ENCODE assay signal across 9 cellular contexts in genomic region chr19:46515879-46516350, GRCh38. TPM values are rescaled to one million over a fixed set of nuclear protein-coding genes. Genes with fewer than 3 reads are reported as not detected.
DNase-seq lines count a peak whose midpoint lies in the region; ATAC-seq and TF ChIP-seq lines count a peak whose summit lies in the region.
"Had no signal": no experiment of that assay in that cellular context is flagged by ENCODE, and none has a peak within 500 bp of the region (broad histone marks: within the 10 kb centered on the region; RNA-seq: fewer than 3 reads in every experiment).

No MANE protein-coding gene starts in this region.

- H3K27ac ChIP-seq in SK-N-SH (ENCODE audit: low read depth in 2 of 2, low read length in 1 of 2) (no peak overlapping the region), dorsolateral prefrontal cortex (no peak overlapping the region)
- H3K27ac ChIP-seq in naive thymus-derived CD4-positive, alpha-beta T cell (ENCODE audit: low read depth, low read length) = no peak overlapping the region
- H3K27ac ChIP-seq: neutrophil had no signal

- no peak overlapping the region for H2AFZ ChIP-seq in SK-N-SH (ENCODE audit: low read depth)

- no peaks in the 10 kb centered on the region for H3K9me2 ChIP-seq in SK-N-SH

- no peaks in the 10 kb centered on the region for H3K36me3 Mint-ChIP-seq in naive thymus-derived CD4-positive, alpha-beta T cell

- intact Hi-C loops in dorsolateral prefrontal cortex (cut with DNase I) = loop anchor here in 1 of 2 donors (10.0 kb wide), 1 partner anchor 441 kb away; no protein-coding TSS in a partner anchor
- intact Hi-C loops in naive thymus-derived CD4-positive, alpha-beta T cell (cut with micrococcal nuclease) = loop anchor here (1.0 kb wide), 4 partner anchors 13 to 146 kb away; no protein-coding TSS in a partner anchor
- intact Hi-C loops in sciatic nerve (cut with DNase I) = loop anchor here (5.0 kb wide), 1 partner anchor 1506 kb away; no protein-coding TSS in a partner anchor

- H3K9me3 Mint-ChIP-seq in naive thymus-derived CD4-positive, alpha-beta T cell = peaks cover 0 to 4% (median 0%) of the 10 kb centered on the region in 11 donors

- H3K4me3 ChIP-seq in SK-N-SH (ENCODE audit: low read depth in 2 of 2, low read length in 1 of 2) = no peak overlapping the region
- no peak overlapping the region for H3K4me3 ChIP-seq in dorsolateral prefrontal cortex
- H3K4me3 ChIP-seq in naive thymus-derived CD4-positive, alpha-beta T cell (ENCODE audit: low read length) = no peak overlapping the region

- POLR2A ChIA-PET in SK-N-SH (lab: Yijun Ruan, JAX) = no interaction called here
- POLR2A ChIA-PET in naive thymus-derived CD4-positive, alpha-beta T cell (lab: Charles Lee) = interaction anchor here (0.5 to 1.7 kb wide), 10 partner anchors 9 to 332 kb away, joined by 3 to 5 read pairs (median 3); no protein-coding TSS in a partner anchor

- CTCF ChIA-PET in SK-N-SH (lab: Yijun Ruan, JAX) = interaction anchor here (0.7 to 9.7 kb wide), 35 partner anchors 8 to 235 kb away, joined by 3 to 134 read pairs (median 5); partner anchors contain the start of gene PNMA8B
- CTCF ChIA-PET in naive thymus-derived CD4-positive, alpha-beta T cell (lab: Charles Lee) = interaction anchor here (0.7 to 16.0 kb wide), 14 partner anchors 9 to 1071 kb away, joined by 3 to 241 read pairs (median 3); partner anchors contain the start of gene DACT3

- H3K4me3 Mint-ChIP-seq in naive thymus-derived CD4-positive, alpha-beta T cell = peak overlapping the region in 4 of 10 donors; percentile 6 to 38 (median 32)

- H3K27ac Mint-ChIP-seq in naive thymus-derived CD4-positive, alpha-beta T cell = peak overlapping the region in 6 of 9 donors; percentile 43 to 98 (median 80)

- ATAC-seq in naive thymus-derived CD4-positive, alpha-beta T cell = peak; percentile 73
- ATAC-seq in sciatic nerve (no peak), HG03045 (IDR thresholded peaks at IDR 0.05; ENCODE audit: unreplicated experiment) (no peak)

- TF ChIP-seq CTCF in SK-N-SH (IDR thresholded peaks at IDR 0.05) (peak; percentile 80), dorsolateral prefrontal cortex (IDR thresholded peaks at IDR 0.05 in 54 of 56, conservative IDR thresholded peaks at IDR 0.05 in 2 of 56; ENCODE audit: low read depth in 1 of 56, partially characterized antibody in 56 of 56) (peak; percentile 36 to 82 (median 68))

- H3K27me3 Mint-ChIP-seq in naive thymus-derived CD4-positive, alpha-beta T cell = peaks cover 0 to 24% (median 9%) of the 10 kb centered on the region in 5 donors

- no peaks in the 10 kb centered on the region for H3K9me3 ChIP-seq in SK-N-SH
- H3K9me3 ChIP-seq in naive thymus-derived CD4-positive, alpha-beta T cell (ENCODE audit: control insufficient read depth in 2 of 3, low read length in 3 of 3) = no peaks in the 10 kb centered on the region
- H3K9me3 ChIP-seq: neutrophil had no signal

- no peaks in the 10 kb centered on the region; the same call in 1 of the 2 replicates for H3K27me3 ChIP-seq in SK-N-SH (ENCODE audit: insufficient read depth)
- H3K27me3 ChIP-seq in dorsolateral prefrontal cortex = no peaks in the 10 kb centered on the region
- no peaks in the 10 kb centered on the region for H3K27me3 ChIP-seq in naive thymus-derived CD4-positive, alpha-beta T cell (ENCODE audit: control insufficient read depth in 2 of 2, insufficient read depth in 2 of 2, low read length in 2 of 2)

- H3K9ac ChIP-seq in SK-N-SH = no peak overlapping the region

- H4K20me1 ChIP-seq in SK-N-SH (ENCODE audit: insufficient read depth) = no peaks in the 10 kb centered on the region

- H3K4me2 ChIP-seq in SK-N-SH = no peak overlapping the region

- peaks cover 13 to 56% (median 49%) of the 10 kb centered on the region in 7 donors for H3K4me1 Mint-ChIP-seq in naive thymus-derived CD4-positive, alpha-beta T cell

- peak; percentile 58 for TF ChIP-seq RAD21 in SK-N-SH (IDR thresholded peaks at IDR 0.05; ENCODE audit: low read length)

- no peaks in the 10 kb centered on the region for H3F3A ChIP-seq in SK-N-SH (replicated peaks; ENCODE audit: insufficient read depth)

- DNase-seq in Caki2 (ENCODE audit: low read depth) = peak; percentile 29
- peak; percentile 44 for DNase-seq in HCEC 1CT
- DNase-seq in SK-N-SH = peak; percentile 77
- DNase-seq in dorsolateral prefrontal cortex = no peak
- peak in 7 of 9 donors; percentile 34 to 63 (median 48) for DNase-seq in naive thymus-derived CD4-positive, alpha-beta T cell
- no peak for DNase-seq in sciatic nerve (ENCODE audit: low spot score)
- no peak for DNase-seq in NCI-H2081 treated with DMSO at 0.1 percent for 48 hours (lab: John Stamatoyannopoulos, UW)

- H3K79me2 ChIP-seq in SK-N-SH (ENCODE audit: insufficient read depth) = no peaks in the 10 kb centered on the region

- H3K36me3 ChIP-seq in SK-N-SH (replicated peaks in 1 of 2; ENCODE audit: control insufficient read depth in 1 of 2, insufficient read depth in 2 of 2, low read length in 1 of 2) = no peaks in the 10 kb centered on the region
- no peaks in the 10 kb centered on the region for H3K36me3 ChIP-seq in naive thymus-derived CD4-positive, alpha-beta T cell (ENCODE audit: control insufficient read depth in 2 of 3, insufficient read depth in 3 of 3, low read length in 3 of 3)
- H3K36me3 ChIP-seq: neutrophil had no signal

- in situ Hi-C loops in Caki2 (cut with HindIII; ENCODE audit: low pct_unique_long_range_greater_than_20kb, low sequenced_read_pairs) = no loop called here

- TF ChIP-seq EP300 in SK-N-SH (IDR thresholded peaks at IDR 0.05; ENCODE audit: borderline replicate concordance in 1 of 2, low read depth in 1 of 2, low read length in 1 of 2) = no peak

- 6% methylated on average over 6 of the region's 6 CpGs for WGBS in SK-N-SH (ENCODE audit: low lambda C conversion rate)

- H3K4me1 ChIP-seq in SK-N-SH (ENCODE audit: control insufficient read depth in 1 of 2, insufficient read depth in 2 of 2, low read depth in 1 of 2, low read length in 1 of 2) = no peaks in the 10 kb centered on the region
- H3K4me1 ChIP-seq in naive thymus-derived CD4-positive, alpha-beta T cell (ENCODE audit: control insufficient read depth in 2 of 2, insufficient read depth in 2 of 2, low read length in 2 of 2) = peaks cover 8 to 40% of the 10 kb centered on the region in 2 donors

TF ChIP-seq in SK-N-SH, 30 proteins besides CTCF, POLR2A, EP300 and RAD21:
- TF ChIP-seq MXI1 (IDR thresholded peaks at IDR 0.05; ENCODE audit: low read depth, low read length) (peak; percentile 30; the same call in 1 of the 2 replicates), EZH2phosphoT487 (IDR thresholded peaks at IDR 0.05; ENCODE audit: borderline replicate concordance, low read depth) (no peak), SMC3 (IDR thresholded peaks at IDR 0.05; ENCODE audit: low read depth, low read length) (peak; percentile 40)

RNA-seq across cellular contexts. Expression of gene PNMA8B, which starts 20.2 kb away (rescaled TPM):
- not detected in 2 replicates for total RNA-seq in Caki2 (2014; rRNA removed; shearing (Covaris generic); ENCODE audit: low replicate concordance)
- polyA plus RNA-seq in SK-N-SH (2012; rRNA removed) = 0.63 and 0.92 TPM in 2 replicates
- polyA plus RNA-seq in SK-N-SH (2012; cell fraction: cytosol; rRNA removed) = 0.39 and 0.66 TPM in 2 replicates
- polyA plus RNA-seq in SK-N-SH (2012; cell fraction: nucleus; rRNA removed) = 0.66 and 0.74 TPM in 2 replicates
- total RNA-seq in dorsolateral prefrontal cortex (100 to 1,000 TPM in 56 of 120 experiments, 10 to 100 TPM in 64; 41.7 to 149 (median 97.4) TPM), sciatic nerve (3.6 TPM)
- total RNA-seq in naive thymus-derived CD4-positive, alpha-beta T cell = 1 to 10 TPM in 2 of 5 experiments, under 1 TPM in 2, not detected in 1; 0.24 to 2.3 (median 1.5) TPM
- 1 to 10 TPM; 1.0 to 1.8 TPM for polyA plus RNA-seq in naive thymus-derived CD4-positive, alpha-beta T cell

RNA-seq across cellular contexts. Expression of gene PNMA8A, which starts 44.6 kb away (rescaled TPM):
- total RNA-seq in Caki2 (2014; rRNA removed; shearing (Covaris generic); ENCODE audit: low replicate concordance) = 14.0 and 16.4 TPM in 2 replicates
- polyA plus RNA-seq in SK-N-SH (2012; rRNA removed) = 10.2 and 13.8 TPM in 2 replicates
- polyA plus RNA-seq in SK-N-SH (2012; cell fraction: cytosol; rRNA removed) = 15.7 and 15.8 TPM in 2 replicates
- polyA plus RNA-seq in SK-N-SH (2012; cell fraction: nucleus; rRNA removed) = 6.8 and 8.5 TPM in 2 replicates
- total RNA-seq in dorsolateral prefrontal cortex (100 to 1,000 TPM in 105 of 120 experiments, 10 to 100 TPM in 15; 46.6 to 225 (median 143) TPM), sciatic nerve (9.3 TPM)
- total RNA-seq in naive thymus-derived CD4-positive, alpha-beta T cell = under 1 TPM in 2 of 5 experiments, not detected in 3; 0.62 to 0.86 TPM
- polyA plus RNA-seq in naive thymus-derived CD4-positive, alpha-beta T cell = not detected

Comparison
In these comparisons a context has a peak if more than half of its experiments do, and no peak if none do; other contexts are left out.
1. DNase-seq: peak in Caki2 (single experiment), HCEC 1CT (single experiment), SK-N-SH (single experiment) and naive thymus-derived CD4-positive, alpha-beta T cell (7 of 9); none in dorsolateral prefrontal cortex (0 of 10), sciatic nerve (single experiment) and NCI-H2081 treated with DMSO at 0.1 percent for 48 hours (single experiment).